Comparison of ENCODE assay signal across 17 cellular contexts in the genomic region with DNA sequence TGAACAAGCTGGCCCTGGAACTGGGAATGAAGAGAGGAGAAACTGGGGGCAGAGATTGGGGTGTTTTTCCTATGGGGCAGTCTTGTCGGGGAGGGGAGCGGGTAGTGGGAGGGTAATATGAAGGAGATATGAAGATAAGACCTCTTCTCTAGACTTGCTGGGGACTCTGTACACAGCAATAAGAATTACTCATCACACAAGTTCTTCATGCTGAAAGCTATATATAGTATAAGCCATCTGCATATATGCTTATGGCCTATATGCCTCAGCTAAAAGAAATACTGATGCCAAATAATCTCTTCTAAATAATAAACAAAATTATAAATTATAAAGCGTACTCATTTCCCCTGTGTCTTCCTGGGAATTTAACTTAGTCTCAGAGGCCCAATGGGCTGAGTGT. TPM values are rescaled to one million over a fixed set of nuclear protein-coding genes. Genes with fewer than 3 reads are reported as not detected.
DNase-seq lines count a peak whose midpoint lies in the region; ATAC-seq and TF ChIP-seq lines count a peak whose summit lies in the region.
"Had no signal": no experiment of that assay in that cellular context is flagged by ENCODE, and none has a peak within 500 bp of the region (broad histone marks: within the 10 kb centered on the region; RNA-seq: fewer than 3 reads in every experiment).

No MANE protein-coding gene starts in this region.

- no peak overlapping the region for H3K4ac ChIP-seq in mesenchymal stem cell (ENCODE audit: low read depth in 1 of 2, low read length in 2 of 2)

- no peaks in the 10 kb centered on the region for H3K9me3 Mint-ChIP-seq in Calu3 (ENCODE audit: low read depth, unreplicated experiment)
- peaks cover 2% of the 10 kb centered on the region for H3K9me3 Mint-ChIP-seq in stimulated activated memory B cell treated with anti-CD40 and anti-IgM and Interleukin-4, amounts not matched to agents 10 μg/mL and 1 μg/mL and 100 μg/mL, for 72 hours
- H3K9me3 Mint-ChIP-seq: CD4-positive, alpha-beta T cell had no signal

- H2BK120ac ChIP-seq in mesenchymal stem cell (ENCODE audit: low read depth, low read length): no peak overlapping the region

- H3K9ac ChIP-seq in OCI-LY3 (ENCODE audit: low read length): peak overlapping the region; percentile 74
- no peak overlapping the region for H3K9ac ChIP-seq in mesenchymal stem cell (ENCODE audit: low read length)

- H3K27ac ChIP-seq in OCI-LY3 (ENCODE audit: low read length): peak overlapping the region; percentile 94
- peak overlapping the region; percentile 0 for H3K27ac ChIP-seq in mesenchymal stem cell (ENCODE audit: low read length, poor library complexity, severe bottlenecking)

- peak overlapping the region; percentile 94 for H3K4me3 Mint-ChIP-seq in Calu3 (ENCODE audit: low read depth, unreplicated experiment)
- H3K4me3 Mint-ChIP-seq in stimulated activated memory B cell treated with anti-CD40 and anti-IgM and Interleukin-4, amounts not matched to agents 10 μg/mL and 1 μg/mL and 100 μg/mL, for 72 hours: peak overlapping the region; percentile 53
- H3K4me3 Mint-ChIP-seq: CD4-positive, alpha-beta T cell; GM23338 had no signal

- H2AFZ ChIP-seq in OCI-LY3 (ENCODE audit: low read depth, low read length) (no peak overlapping the region), mesenchymal stem cell (ENCODE audit: low read depth, low read length) (no peak overlapping the region)
- H2AFZ ChIP-seq: GM23338 had no signal

- H3K4me2 ChIP-seq in OCI-LY3 (ENCODE audit: low read length): peak overlapping the region; percentile 73
- no peak overlapping the region for H3K4me2 ChIP-seq in mesenchymal stem cell (ENCODE audit: low read length, poor library complexity, severe bottlenecking)
- H3K4me2 ChIP-seq: GM23338 had no signal

- no peak overlapping the region for H4K91ac ChIP-seq in mesenchymal stem cell (ENCODE audit: low read length)

- peaks cover 84% of the 10 kb centered on the region for H3K79me2 ChIP-seq in OCI-LY3 (ENCODE audit: low read length)

- H3K27me3 ChIP-seq in OCI-LY3 (ENCODE audit: low read depth, low read length): no peaks in the 10 kb centered on the region
- H3K27me3 ChIP-seq in mesenchymal stem cell (ENCODE audit: control insufficient read depth in 1 of 2, insufficient read depth in 1 of 2, low read length in 2 of 2): peaks cover 0 to 17% of the 10 kb centered on the region in 2 experiments
- H3K27me3 ChIP-seq in MG63: no peaks in the 10 kb centered on the region

- CTCF ChIA-PET in Calu3 (lab: Charles Lee): interaction anchor here (1.0 to 1.2 kb wide), 2 partner anchors 19 to 142 kb away, joined by 3 read pairs; no protein-coding TSS in a partner anchor
- CTCF ChIA-PET in HEK293T (lab: Yijun Ruan, JAX): no interaction called here

- TF ChIP-seq CTCF in Calu3 (IDR thresholded peaks at IDR 0.05; ENCODE audit: unreplicated experiment) (no peak), OCI-LY3 (IDR thresholded peaks at IDR 0.05; ENCODE audit: low read depth, low read length) (no peak)

- H2BK12ac ChIP-seq in mesenchymal stem cell (ENCODE audit: low read length in 2 of 2): no peak overlapping the region

- no peak overlapping the region for H3K14ac ChIP-seq in mesenchymal stem cell (ENCODE audit: low read length in 2 of 2)

- H3K4me1 Mint-ChIP-seq in Calu3 (ENCODE audit: low read depth, unreplicated experiment): peaks cover 80% of the 10 kb centered on the region
- H3K4me1 Mint-ChIP-seq in stimulated activated memory B cell treated with anti-CD40 and anti-IgM and Interleukin-4, amounts not matched to agents 10 μg/mL and 1 μg/mL and 100 μg/mL, for 72 hours: peaks cover 67% of the 10 kb centered on the region
- H3K4me1 Mint-ChIP-seq: GM23338 had no signal

- no peak for DNase-seq in Calu3
- DNase-seq in mesenchymal stem cell: no peak
- DNase-seq in stimulated activated CD4-positive, alpha-beta T cell treated with anti-CD3 and anti-CD28 coated beads, Interleukin-12 subunit alpha, Interleukin-12 subunit beta, amount 100 ng/mL, for 4 hours: no peak
- no peak for DNase-seq in MG63
- DNase-seq in HEK293T (ENCODE audit: extremely low spot score): no peak
- DNase-seq: ACHN; C1 segment of cervical spinal cord; CD4-positive, alpha-beta T cell; DMS79; H7 had no signal

- H2BK15ac ChIP-seq in mesenchymal stem cell (ENCODE audit: low read depth, poor library complexity, severe bottlenecking): no peak overlapping the region

- peaks cover 80% of the 10 kb centered on the region for H3K4me1 ChIP-seq in OCI-LY3 (ENCODE audit: low read length)
- peaks cover 26% of the 10 kb centered on the region for H3K4me1 ChIP-seq in mesenchymal stem cell (ENCODE audit: control insufficient read depth, insufficient read depth, low read depth, low read length)

- peak overlapping the region; percentile 87 for H3K27ac Mint-ChIP-seq in Calu3 (ENCODE audit: unreplicated experiment)
- H3K27ac Mint-ChIP-seq in stimulated activated memory B cell treated with anti-CD40 and anti-IgM and Interleukin-4, amounts not matched to agents 10 μg/mL and 1 μg/mL and 100 μg/mL, for 72 hours: peak overlapping the region; percentile 77
- H3K27ac Mint-ChIP-seq: CD4-positive, alpha-beta T cell; GM23338 had no signal

- no peaks in the 10 kb centered on the region for H3K9me3 ChIP-seq in OCI-LY3 (ENCODE audit: insufficient read depth, low read length)
- H3K9me3 ChIP-seq in mesenchymal stem cell (ENCODE audit: control insufficient read depth, low read length): peaks cover 8% of the 10 kb centered on the region
- no peaks in the 10 kb centered on the region for H3K9me3 ChIP-seq in MG63

- 91% methylated on average over 1 of the region's 3 CpGs for WGBS in mesenchymal stem cell

- H3K36me3 ChIP-seq in OCI-LY3 (replicated peaks; ENCODE audit: low read depth, low read length) (peaks cover 70% of the 10 kb centered on the region), mesenchymal stem cell (ENCODE audit: control insufficient read depth in 1 of 2, insufficient read depth in 2 of 2, low read depth in 1 of 2, low read length in 2 of 2) (peaks cover 0 to 44% of the 10 kb centered on the region in 2 experiments), MG63 (no peaks in the 10 kb centered on the region)

- intact Hi-C loops in Calu3 (cut with micrococcal nuclease; ENCODE audit: unreplicated experiment): no loop called here

- no peak overlapping the region for H3K23ac ChIP-seq in mesenchymal stem cell (ENCODE audit: low read length in 2 of 2)

- no peaks in the 10 kb centered on the region for H3K27me3 Mint-ChIP-seq in Calu3 (ENCODE audit: unreplicated experiment)
- no peaks in the 10 kb centered on the region for H3K27me3 Mint-ChIP-seq in stimulated activated memory B cell treated with anti-CD40 and anti-IgM and Interleukin-4, amounts not matched to agents 10 μg/mL and 1 μg/mL and 100 μg/mL, for 72 hours
- H3K27me3 Mint-ChIP-seq: CD4-positive, alpha-beta T cell had no signal

- H2BK5ac ChIP-seq in mesenchymal stem cell (ENCODE audit: low read depth, low read length, poor library complexity, severe bottlenecking): no peak overlapping the region

- no peaks in the 10 kb centered on the region for H3K79me1 ChIP-seq in mesenchymal stem cell (replicated peaks; ENCODE audit: low read length, poor library complexity, severe bottlenecking)

- H3K4me3 ChIP-seq in OCI-LY3 (ENCODE audit: low read length) (peak overlapping the region; percentile 60), mesenchymal stem cell (ENCODE audit: insufficient read depth in 1 of 2, low read depth in 1 of 2, low read length in 2 of 2) (no peak overlapping the region), MG63 (no peak overlapping the region)
- H3K4me3 ChIP-seq: GM12878, GM23338 had no signal

- peaks cover 46% of the 10 kb centered on the region for H4K20me1 ChIP-seq in OCI-LY3 (ENCODE audit: insufficient read depth, low read length)

- H3K36me3 Mint-ChIP-seq in Calu3 (ENCODE audit: insufficient read depth, unreplicated experiment): peaks cover 98% of the 10 kb centered on the region
- H3K36me3 Mint-ChIP-seq in stimulated activated memory B cell treated with anti-CD40 and anti-IgM and Interleukin-4, amounts not matched to agents 10 μg/mL and 1 μg/mL and 100 μg/mL, for 72 hours: peaks cover 77% of the 10 kb centered on the region

- H4K8ac ChIP-seq in mesenchymal stem cell (ENCODE audit: low read length): no peak overlapping the region

- POLR2A ChIA-PET in HEK293T (lab: Yijun Ruan, JAX): no interaction called here

- no peak overlapping the region for H3K18ac ChIP-seq in mesenchymal stem cell (ENCODE audit: low read depth in 1 of 2, low read length in 2 of 2)

- no peak for ATAC-seq in stimulated activated memory B cell treated with anti-CD40 and anti-IgM and Interleukin-4, amounts not matched to agents 10 μg/mL and 1 μg/mL and 100 μg/mL, for 72 hours
- ATAC-seq: GM12878, GM23338 had no signal

- no TSS peak for BruUV-seq in Calu3 (replicated peaks; lab: Mats Ljungman, UMichigan)

- H2AK5ac ChIP-seq in mesenchymal stem cell (ENCODE audit: low read length, severe bottlenecking): no peak overlapping the region

TF ChIP-seq in HEK293T, 16 proteins besides CTCF, POLR2A, EP300 and RAD21 (continues in another document):
- TF ChIP-seq ARNT (IDR thresholded peaks at IDR 0.05) (no peak), L3MBTL2 (conservative IDR thresholded peaks at IDR 0.05) (no peak), SUZ12 (IDR thresholded peaks at IDR 0.05) (no peak), NFRKB (IDR thresholded peaks at IDR 0.05) (no peak), FOXK2 (IDR thresholded peaks at IDR 0.05) (no peak)

RNA-seq across cellular contexts. Expression of a gene that starts 7.9 kb away (rescaled TPM):
- 75.1 and 88.9 TPM in 2 replicates for total RNA-seq in Calu3 (2022)
- polyA plus RNA-seq in mesenchymal stem cell (2013, experiment 1 of 2): not detected
- not detected for polyA plus RNA-seq in mesenchymal stem cell (2013, experiment 2 of 2)
- not detected in 2 replicates for total RNA-seq in MG63 (2014; rRNA removed; shearing (Covaris generic); ENCODE audit: low replicate concordance)
- total RNA-seq: A172; CD4-positive, alpha-beta T cell; G401; GM23338; H7; HT-29 had no signal
- polyA plus RNA-seq: GM23338 had no signal

RNA-seq across cellular contexts. Expression of a gene that starts 37.1 kb away (rescaled TPM):
- total RNA-seq in Calu3 (2022): 425 and 457 TPM in 2 replicates
- not detected for polyA plus RNA-seq in mesenchymal stem cell (2013, experiment 1 of 2)
- not detected for polyA plus RNA-seq in mesenchymal stem cell (2013, experiment 2 of 2)
- not detected in 2 replicates for total RNA-seq in MG63 (2014; rRNA removed; shearing (Covaris generic); ENCODE audit: low replicate concordance)
- total RNA-seq: A172; CD4-positive, alpha-beta T cell; G401; GM23338; H7 had no signal
- polyA plus RNA-seq: GM12878, GM23338 had no signal

RNA-seq across cellular contexts. Expression of a gene that starts 56.3 kb away (rescaled TPM):
- total RNA-seq in Calu3 (2022): not detected in 2 replicates
- not detected for polyA plus RNA-seq in mesenchymal stem cell (2013, experiment 1 of 2)
- not detected for polyA plus RNA-seq in mesenchymal stem cell (2013, experiment 2 of 2)
- not detected in 2 replicates for total RNA-seq in MG63 (2014; rRNA removed; shearing (Covaris generic); ENCODE audit: low replicate concordance)
- total RNA-seq: A172; CD4-positive, alpha-beta T cell; G401; GM12878; H7; HT-29 had no signal
- polyA plus RNA-seq: GM12878 had no signal

RNA-seq across cellular contexts. Expression of a gene that starts 57.6 kb away (rescaled TPM):
- 1.1 and 1.3 TPM in 2 replicates for total RNA-seq in Calu3 (2022)
- polyA plus RNA-seq in mesenchymal stem cell (2013, experiment 1 of 2): 2.5 TPM
- 2.5 TPM for polyA plus RNA-seq in mesenchymal stem cell (2013, experiment 2 of 2)
- total RNA-seq in MG63 (2014; rRNA removed; shearing (Covaris generic); ENCODE audit: low replicate concordance): 17.5 and 25.7 TPM in 2 replicates
- total RNA-seq: GM12878, GM23338, H7 had no signal
- polyA plus RNA-seq: GM23338 had no signal

Comparison
In these comparisons a context has a peak if more than half of its experiments do, and no peak if none do; other contexts are left out.
1. RNA of a gene that starts 7.9 kb away (total RNA-seq): 75.1 to 88.9 TPM in Calu3; not detected in MG63; every median in the first group is over 10 times any median in the second.
2. RNA of a gene that starts 37.1 kb away (total RNA-seq): 425 to 457 TPM in Calu3; not detected in MG63; every median in the first group is over 100 times any median in the second.